ENCODE assay signal across 6 cellular contexts in genomic region chr1:152349611-152350010, GRCh38. TPM values are rescaled to one million over a fixed set of nuclear protein-coding genes. Genes with fewer than 3 reads are reported as not detected.
"Had no signal": no experiment of that assay in that cellular context is flagged by ENCODE, and none has a peak within 500 bp of the region (broad histone marks: within the 10 kb centered on the region; RNA-seq: fewer than 3 reads in every experiment).

No MANE protein-coding gene starts in this region.

- DNase-seq: IMR-90, KBM-7, KG1 had no signal

- H3K4me3 ChIP-seq: K562 had no signal

RNA-seq across cellular contexts. Expression of gene FLG2, which starts 10.2 kb away (rescaled TPM):
- polyA plus RNA-seq: HepG2, IgD-negative memory B cell, K562 had no signal

RNA-seq across cellular contexts. Expression of gene FLG, which starts 24.6 kb away (rescaled TPM):
- polyA plus RNA-seq: IgD-negative memory B cell, K562 had no signal
